8 cellular contexts compared by ENCODE assay signal in the genomic region with DNA sequence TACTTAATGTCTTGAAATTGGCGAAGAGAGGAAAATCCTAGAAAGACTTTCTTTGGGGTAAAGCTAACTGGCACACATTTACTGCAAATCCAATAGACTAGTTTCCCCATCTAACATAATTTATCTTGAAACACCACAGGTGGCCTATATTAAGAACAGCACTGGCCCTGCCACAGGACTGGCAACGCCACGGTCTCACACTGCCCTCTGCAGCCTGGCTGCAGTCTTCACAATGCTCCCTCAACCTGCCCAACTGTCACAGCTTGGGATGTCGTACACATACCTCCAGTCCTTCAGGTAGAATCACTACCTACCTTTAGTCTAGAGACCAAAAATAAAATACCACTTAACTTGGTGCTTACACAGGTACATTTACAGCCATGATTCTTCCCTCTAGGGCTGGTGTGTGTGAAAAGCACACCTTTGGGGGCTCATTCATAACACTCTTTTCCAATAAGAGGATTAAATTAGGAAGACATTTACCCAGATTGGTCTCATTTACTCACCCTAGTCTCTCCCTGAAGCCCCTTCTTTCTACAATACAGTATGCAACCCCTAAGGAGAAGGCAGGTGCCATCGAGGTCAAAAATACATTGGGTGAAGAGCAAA.
DNase-seq lines count a peak whose midpoint lies in the region; ATAC-seq and TF ChIP-seq lines count a peak whose summit lies in the region.

No MANE protein-coding gene starts in this region.

- H3K27ac Mint-ChIP-seq in activated T-helper 17 cell treated with anti-CD3 and anti-CD28 coated beads, Interleukin-2, amount 50 U/mL, for 72 hours = no peak overlapping the region

- H3K4ac ChIP-seq in trophoblast cell (ENCODE audit: low read depth, low read length) = no peak overlapping the region

- H2AFZ ChIP-seq in trophoblast cell (ENCODE audit: insufficient read depth, low read length, poor library complexity) = no peak overlapping the region

- H3K79me1 ChIP-seq in trophoblast cell (ENCODE audit: low read length) = no peaks in the 10 kb centered on the region

- H3K4me2 ChIP-seq in trophoblast cell (ENCODE audit: low read length) = no peak overlapping the region

- no peak for DNase-seq in AG04449 (ENCODE audit: low read depth, low spot score)
- DNase-seq in NCI-H2171 (lab: John Stamatoyannopoulos, UW) = peak; percentile 63
- peak; percentile 75 for DNase-seq in Right ventricle myocardium superior
- DNase-seq in trophoblast cell = peak; percentile 56 to 72
- DNase-seq in cortex of kidney (lab: John Stamatoyannopoulos, UW) = no peak

- no peaks in the 10 kb centered on the region for H3K4me1 Mint-ChIP-seq in activated T-helper 17 cell treated with anti-CD3 and anti-CD28 coated beads, Interleukin-2, amount 50 U/mL, for 72 hours

- H3K9ac ChIP-seq in trophoblast cell (ENCODE audit: low read length) = no peak overlapping the region

- H3K36me3 ChIP-seq in trophoblast cell (ENCODE audit: control insufficient read depth in 1 of 2, insufficient read depth in 2 of 2, low read length in 2 of 2) = no peaks in the 10 kb centered on the region

- H3K27me3 ChIP-seq in trophoblast cell (ENCODE audit: insufficient read depth, low read length) = no peaks in the 10 kb centered on the region

- H3K18ac ChIP-seq in trophoblast cell (ENCODE audit: low read length) = no peak overlapping the region

- H3K4me3 ChIP-seq in AG04449 (ENCODE audit: low read depth, low read length) (no peak overlapping the region), GM12875 (ENCODE audit: low read depth, low read length) (no peak overlapping the region), trophoblast cell (ENCODE audit: low read depth, low read length) (no peak overlapping the region)

- peak; percentile 73 for ATAC-seq in HG02870 (IDR thresholded peaks at IDR 0.05; ENCODE audit: unreplicated experiment)
- ATAC-seq in activated T-helper 17 cell treated with anti-CD3 and anti-CD28 coated beads, Interleukin-2, amount 50 U/mL, for 72 hours (replicated peaks) = peak; percentile 55
- peak; percentile 98 for ATAC-seq in Right ventricle myocardium superior (ENCODE audit: poor library complexity)

- H4K91ac ChIP-seq in trophoblast cell (ENCODE audit: low read depth, low read length) = no peak overlapping the region

- no peaks in the 10 kb centered on the region for H3K4me1 ChIP-seq in trophoblast cell (ENCODE audit: control insufficient read depth in 1 of 2, insufficient read depth in 2 of 2, low read length in 2 of 2)

- no CpG with 5 or more reads among the region's 5 CpGs for WGBS in trophoblast cell (ENCODE audit: extremely low coverage, insufficient coverage, insufficient read length)

- no peak overlapping the region for H2BK12ac ChIP-seq in trophoblast cell (ENCODE audit: low read length)

- no peak overlapping the region for H3K23ac ChIP-seq in trophoblast cell (ENCODE audit: low read length)

- H3K27ac ChIP-seq in trophoblast cell (ENCODE audit: low read depth, low read length) = no peak overlapping the region

- H3K9me3 ChIP-seq in trophoblast cell (ENCODE audit: insufficient read depth, low read depth, low read length) = no peaks in the 10 kb centered on the region

- H3K79me2 ChIP-seq in trophoblast cell (ENCODE audit: control insufficient read depth, insufficient read depth, low read length, poor library complexity) = no peaks in the 10 kb centered on the region

- no peaks in the 10 kb centered on the region for H3K36me3 Mint-ChIP-seq in activated T-helper 17 cell treated with anti-CD3 and anti-CD28 coated beads, Interleukin-2, amount 50 U/mL, for 72 hours (ENCODE audit: low read depth)

- no peak overlapping the region for H4K8ac ChIP-seq in trophoblast cell (ENCODE audit: low read depth, low read length)

- POLR2A ChIA-PET in AG04449 (lab: Yijun Ruan, JAX) = interaction anchor here (0.6 kb wide), 1 partner anchor 52 kb away, joined by 3 read pairs; no protein-coding TSS in a partner anchor

- no peak overlapping the region for H3K4me3 Mint-ChIP-seq in activated T-helper 17 cell treated with anti-CD3 and anti-CD28 coated beads, Interleukin-2, amount 50 U/mL, for 72 hours

- no peak overlapping the region for H2BK5ac ChIP-seq in trophoblast cell (ENCODE audit: low read depth, low read length, poor library complexity)

- no peak overlapping the region for H2BK120ac ChIP-seq in trophoblast cell (ENCODE audit: insufficient read depth, low read length, poor library complexity)

- peaks cover 24% of the 10 kb centered on the region for H3K27me3 Mint-ChIP-seq in activated T-helper 17 cell treated with anti-CD3 and anti-CD28 coated beads, Interleukin-2, amount 50 U/mL, for 72 hours

- H4K12ac ChIP-seq in trophoblast cell (ENCODE audit: low read depth, low read length) = no peak overlapping the region

- no peaks in the 10 kb centered on the region for H3K9me3 Mint-ChIP-seq in activated T-helper 17 cell treated with anti-CD3 and anti-CD28 coated beads, Interleukin-2, amount 50 U/mL, for 72 hours

- TF ChIP-seq CTCF in AG04449 (IDR thresholded peaks at IDR 0.05; ENCODE audit: insufficient read depth, low read length, missing control alignments) = peak; percentile 90
- peak; percentile 76 for TF ChIP-seq CTCF in GM12875 (IDR thresholded peaks at IDR 0.05; ENCODE audit: borderline replicate concordance, insufficient read depth, low read depth, low read length)

- H2AK5ac ChIP-seq in trophoblast cell (ENCODE audit: low read length) = no peak overlapping the region

- intact Hi-C loops in Right ventricle myocardium superior (cut with DNase I) = loop anchor here (5.0 to 10.0 kb wide), 3 partner anchors 196 to 1418 kb away; no protein-coding TSS in a partner anchor

- no peak overlapping the region for H3K14ac ChIP-seq in trophoblast cell (ENCODE audit: low read length)

- CTCF ChIA-PET in AG04449 (lab: Yijun Ruan, JAX) = interaction anchor here (0.6 to 6.6 kb wide), 24 partner anchors 11 to 1412 kb away, joined by 3 to 45 read pairs (median 4); no protein-coding TSS in a partner anchor

Comparison
In these comparisons a context has a peak if more than half of its experiments do, and no peak if none do; other contexts are left out.
1. DNase-seq: peak in NCI-H2171 (single experiment), Right ventricle myocardium superior (single experiment) and trophoblast cell (2 of 2); none in AG04449 (single experiment) and cortex of kidney (single experiment).
2. Peak in every context shown above with its lines, with median percentiles within 50 percentile points of each other: ATAC-seq.